Comparison of ENCODE assay signal across 8 cellular contexts in the genomic region with DNA sequence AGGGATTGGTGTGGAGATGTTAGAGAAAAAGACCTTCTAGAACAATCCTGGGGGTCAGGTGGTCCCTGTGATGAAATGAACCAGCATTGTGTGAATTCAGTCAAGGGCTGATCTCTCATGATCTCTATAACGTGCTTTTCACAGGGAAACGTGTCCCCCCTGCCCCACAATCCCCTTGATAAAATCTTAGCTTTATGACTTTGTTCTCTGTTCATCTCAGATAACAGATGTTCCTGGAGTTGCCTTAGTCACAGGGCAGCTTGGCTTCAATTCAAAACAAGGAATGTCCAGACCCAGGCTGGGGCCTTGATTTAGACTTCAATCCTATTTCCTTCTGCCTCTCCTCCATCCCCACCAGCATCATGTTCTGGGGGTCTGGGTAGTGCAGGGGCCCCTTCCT.
A peak's percentile ranks its signal among the peaks of the same experiment; 100 is the strongest.
DNase-seq lines count a peak whose midpoint lies in the region; ATAC-seq, FAIRE-seq and TF ChIP-seq lines count a peak whose summit lies in the region.
"Not testable (repeated sequence)": the region's sequence is repeated elsewhere in the genome, so short reads cannot be mapped to it uniquely, and the experiment has no call there.

No MANE protein-coding gene starts in this region.

- not testable (repeated sequence) for H3K4me3 ChIP-seq in choroid plexus epithelial cell (ENCODE audit: low read depth, low read length); fibroblast of mammary gland (ENCODE audit: control insufficient read depth, low read depth, low read length); small intestine (ENCODE audit: low read depth in 1 of 2, low read length in 2 of 2)

- peak; percentile 72 for ATAC-seq in SK-N-SH treated with all-trans-retinoic acid at 6 μM for 48 hours

- not testable (repeated sequence) for H3K36me3 ChIP-seq in small intestine (ENCODE audit: control insufficient read depth in 2 of 2, insufficient read depth in 2 of 2, low read length in 2 of 2)

- not testable (repeated sequence) for H3K27ac ChIP-seq in small intestine (ENCODE audit: low read depth in 1 of 2, low read length in 1 of 2)

- H3K27me3 ChIP-seq in small intestine (ENCODE audit: control insufficient read depth in 2 of 2, insufficient read depth in 2 of 2, low read length in 2 of 2), result not testable (repeated sequence)

- not testable (repeated sequence) for H3K4me1 ChIP-seq in small intestine (ENCODE audit: control insufficient read depth in 2 of 2, insufficient read depth in 1 of 2, low read depth in 1 of 2, low read length in 1 of 2)

- not testable (repeated sequence) for TF ChIP-seq CTCF in choroid plexus epithelial cell (conservative IDR thresholded peaks at IDR 0.05; ENCODE audit: low read depth, low read length); fibroblast of mammary gland (conservative IDR thresholded peaks at IDR 0.05; ENCODE audit: control insufficient read depth, insufficient read depth, low read depth, low read length)

- DNase-seq in ELR (ENCODE audit: low read depth), result peak; percentile 21
- peak; percentile 22 for DNase-seq in M059J (ENCODE audit: low read depth)
- peak; percentile 31 for DNase-seq in amniotic epithelial cell (ENCODE audit: low read depth)
- DNase-seq in choroid plexus epithelial cell (ENCODE audit: low read depth), result peak; percentile 40
- DNase-seq in fibroblast of mammary gland (ENCODE audit: low read depth), result peak; percentile 49
- peak; percentile 6 to 61 for DNase-seq in lung microvascular endothelial cell (ENCODE audit: low read depth in 2 of 2)
- DNase-seq in small intestine, result peak; percentile 36

- not testable (repeated sequence) for FAIRE-seq in small intestine (lab: Jason Lieb, UNC)

- not testable (repeated sequence) for H3K9me3 ChIP-seq in small intestine (ENCODE audit: control insufficient read depth, low read depth)

- WGBS in small intestine, 3 donors, result 7 to 63% (median 23%) methylated on average over 2 of the region's 2 CpGs
